Comparison of ENCODE assay signal across 9 cellular contexts in genomic region chr2:100610381-100610831, GRCh38. TPM values are rescaled to one million over a fixed set of nuclear protein-coding genes. Genes with fewer than 3 reads are reported as not detected.
DNase-seq lines count a peak whose midpoint lies in the region; ATAC-seq and TF ChIP-seq lines count a peak whose summit lies in the region.
"Had no signal": no experiment of that assay in that cellular context is flagged by ENCODE, and none has a peak within 500 bp of the region (broad histone marks: within the 10 kb centered on the region; RNA-seq: fewer than 3 reads in every experiment).

No MANE protein-coding gene starts in this region.

- H3K4me3 ChIP-seq in WERI-Rb-1 (ENCODE audit: low read depth, low read length) (no peak overlapping the region), brain microvascular endothelial cell (ENCODE audit: low read depth, low read length) (no peak overlapping the region), kidney epithelial cell (ENCODE audit: low read depth, low read length) (no peak overlapping the region)
- H3K4me3 ChIP-seq: BLaER1 treated with 17β-estradiol and CSF1 and Interleukin-3, amounts not matched to agents 10 nM and 100 nM had no signal

- in situ Hi-C loops in brain microvascular endothelial cell (cut with HindIII; ENCODE audit: low pct_ligation_motif_present, low sequenced_read_pairs), result no loop called here

- peak; percentile 3 for DNase-seq in NCI-H146 treated with DMSO at 0.1 percent for 48 hours (lab: John Stamatoyannopoulos, UW; ENCODE audit: unreplicated experiment)
- DNase-seq in NCI-H146 (lab: John Stamatoyannopoulos, UW), result no peak
- DNase-seq in NCI-H1048 (lab: John Stamatoyannopoulos, UW), result peak; percentile 4
- DNase-seq in WERI-Rb-1, result peak; percentile 78
- peak; percentile 75 for DNase-seq in brain microvascular endothelial cell
- DNase-seq in kidney epithelial cell (ENCODE audit: low read depth), result no peak
- DNase-seq in stimulated activated CD4-positive, alpha-beta T cell treated with anti-CD3 and anti-CD28 coated beads, Interleukin-2, amount 100 ng/mL, for 4 hours (ENCODE audit: low read depth), result peak; percentile 59

- no peak for ATAC-seq in GM21619 (IDR thresholded peaks at IDR 0.05; ENCODE audit: unreplicated experiment)

- H3K27ac ChIP-seq in WERI-Rb-1, result no peak overlapping the region
- no peak overlapping the region for H3K27ac ChIP-seq in brain microvascular endothelial cell
- H3K27ac ChIP-seq: BLaER1 treated with 17β-estradiol and CSF1 and Interleukin-3, amounts not matched to agents 10 nM and 100 nM had no signal

- no peaks in the 10 kb centered on the region for H3K9me3 ChIP-seq in WERI-Rb-1 (ENCODE audit: severe bottlenecking)
- H3K9me3 ChIP-seq: BLaER1 treated with 17β-estradiol and CSF1 and Interleukin-3, amounts not matched to agents 10 nM and 100 nM had no signal

- TF ChIP-seq CTCF in WERI-Rb-1 (IDR thresholded peaks at IDR 0.05; ENCODE audit: low read depth, low read length), result peak; percentile 95
- peak; percentile 86 for TF ChIP-seq CTCF in brain microvascular endothelial cell (IDR thresholded peaks at IDR 0.05; ENCODE audit: low read depth, low read length, missing control alignments)
- peak; percentile 79 for TF ChIP-seq CTCF in kidney epithelial cell (IDR thresholded peaks at IDR 0.05; ENCODE audit: insufficient read depth, low read length, poor library complexity, severe bottlenecking)

- H3K27me3 ChIP-seq in WERI-Rb-1 (ENCODE audit: insufficient read depth, low read depth, severe bottlenecking), result peaks cover 7% of the 10 kb centered on the region
- H3K27me3 ChIP-seq in brain microvascular endothelial cell (replicated peaks), result no peaks in the 10 kb centered on the region
- peaks cover 2% of the 10 kb centered on the region for H3K27me3 ChIP-seq in kidney epithelial cell (ENCODE audit: control insufficient read depth, insufficient read depth, low read length)
- H3K27me3 ChIP-seq: BLaER1 treated with 17β-estradiol and CSF1 and Interleukin-3, amounts not matched to agents 10 nM and 100 nM had no signal

- H3K36me3 ChIP-seq in WERI-Rb-1 (no peaks in the 10 kb centered on the region), brain microvascular endothelial cell (replicated peaks) (no peaks in the 10 kb centered on the region), kidney epithelial cell (ENCODE audit: control insufficient read depth, insufficient read depth, low read length) (no peaks in the 10 kb centered on the region)
- H3K36me3 ChIP-seq: BLaER1 treated with 17β-estradiol and CSF1 and Interleukin-3, amounts not matched to agents 10 nM and 100 nM had no signal

RNA-seq across cellular contexts. Expression of gene PDCL3, which starts 47.6 kb away (rescaled TPM):
- 19.0 and 23.9 TPM in 2 replicates for total RNA-seq in kidney epithelial cell

Comparison
In these comparisons a context has a peak if more than half of its experiments do, and no peak if none do; other contexts are left out.
1. DNase-seq: peak in NCI-H146 treated with DMSO at 0.1 percent for 48 hours (single experiment), NCI-H1048 (single experiment), WERI-Rb-1 (single experiment), brain microvascular endothelial cell (single experiment) and stimulated activated CD4-positive, alpha-beta T cell treated with anti-CD3 and anti-CD28 coated beads, Interleukin-2, amount 100 ng/mL, for 4 hours (single experiment); none in NCI-H146 (single experiment) and kidney epithelial cell (single experiment).
2. Peak in every context shown above with its lines, with median percentiles within 50 percentile points of each other: CTCF ChIP-seq.